2 cellular contexts compared by ENCODE assay signal in the genomic region with DNA sequence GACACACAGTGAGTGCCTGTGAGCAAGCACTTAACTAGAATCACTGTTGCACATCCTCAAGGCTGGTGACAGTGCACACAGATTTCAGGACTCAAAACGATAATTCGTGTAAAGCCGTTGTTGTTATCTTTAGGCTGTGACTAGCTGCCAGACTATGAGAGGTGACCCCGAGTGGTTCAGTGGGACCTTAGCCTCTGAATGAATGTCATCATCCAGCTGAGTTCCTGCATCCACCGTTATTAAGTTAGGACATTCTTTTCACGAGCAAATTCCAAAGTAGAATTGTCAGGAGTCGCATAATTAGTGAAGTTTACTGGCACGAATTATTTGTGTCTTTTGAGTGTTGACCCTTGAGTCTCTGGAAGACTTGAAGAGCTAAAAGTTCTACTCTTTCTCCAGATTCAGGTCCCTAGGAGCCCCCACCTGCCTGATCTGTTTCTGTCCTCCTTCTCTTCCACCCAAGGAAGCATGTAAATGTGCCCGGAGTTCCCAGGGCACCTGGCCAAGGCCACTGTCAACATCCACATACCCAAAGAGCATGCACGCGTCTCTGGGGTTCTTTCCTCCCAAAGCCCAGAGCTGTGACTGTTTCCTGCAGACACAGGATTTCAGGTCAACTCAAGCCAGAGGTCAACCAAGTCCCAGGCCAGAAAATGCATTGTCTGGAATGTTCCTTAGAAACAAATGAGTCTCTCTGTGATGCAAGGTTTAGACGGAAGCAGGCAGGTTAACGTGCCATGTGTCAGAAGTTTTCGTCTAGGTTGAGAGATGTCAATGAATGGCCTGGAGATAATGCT.
TF ChIP-seq lines count a peak whose summit lies in the region.

No MANE protein-coding gene starts in this region.

TF ChIP-seq in IMR-90, 13 proteins besides CTCF, POLR2A, EP300 and RAD21:
- no peak for TF ChIP-seq USF2 (IDR thresholded peaks at IDR 0.05; ENCODE audit: low read depth, low read length)
- no peak for TF ChIP-seq RFX5 (IDR thresholded peaks at IDR 0.05; ENCODE audit: low read depth, low read length)
- no peak for TF ChIP-seq MXI1 (IDR thresholded peaks at IDR 0.05; ENCODE audit: borderline replicate concordance, low read depth, low read length)
- no peak for TF ChIP-seq MAZ (IDR thresholded peaks at IDR 0.05; ENCODE audit: borderline replicate concordance, low read depth, low read length)
- TF ChIP-seq CEBPB (IDR thresholded peaks at IDR 0.05; ENCODE audit: low read depth, low read length) = peak; percentile 10
- TF ChIP-seq MAFK (IDR thresholded peaks at IDR 0.05; ENCODE audit: low read depth, low read length) = no peak
- TF ChIP-seq BHLHE40 (IDR thresholded peaks at IDR 0.05; ENCODE audit: low read depth, low read length) = 0 out of 2 replicates have a peak, but pooled peaks have one; percentile 10
- TF ChIP-seq, protein P1, sequence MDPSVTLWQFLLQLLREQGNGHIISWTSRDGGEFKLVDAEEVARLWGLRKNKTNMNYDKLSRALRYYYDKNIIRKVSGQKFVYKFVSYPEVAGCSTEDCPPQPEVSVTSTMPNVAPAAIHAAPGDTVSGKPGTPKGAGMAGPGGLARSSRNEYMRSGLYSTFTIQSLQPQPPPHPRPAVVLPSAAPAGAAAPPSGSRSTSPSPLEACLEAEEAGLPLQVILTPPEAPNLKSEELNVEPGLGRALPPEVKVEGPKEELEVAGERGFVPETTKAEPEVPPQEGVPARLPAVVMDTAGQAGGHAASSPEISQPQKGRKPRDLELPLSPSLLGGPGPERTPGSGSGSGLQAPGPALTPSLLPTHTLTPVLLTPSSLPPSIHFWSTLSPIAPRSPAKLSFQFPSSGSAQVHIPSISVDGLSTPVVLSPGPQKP (IDR thresholded peaks at IDR 0.05; ENCODE audit: borderline replicate concordance, low read depth, low read length) = no peak
- TF ChIP-seq FOS (IDR thresholded peaks at IDR 0.05; ENCODE audit: low read depth, low read length) = 0 out of 2 replicates have a peak, but pooled peaks have one; percentile 12
TF ChIP-seq in IMR-90: peak in this region for 3.

TF ChIP-seq in HepG2, 621 proteins besides CTCF, POLR2A, EP300 and RAD21:
- TF ChIP-seq, protein P2, sequence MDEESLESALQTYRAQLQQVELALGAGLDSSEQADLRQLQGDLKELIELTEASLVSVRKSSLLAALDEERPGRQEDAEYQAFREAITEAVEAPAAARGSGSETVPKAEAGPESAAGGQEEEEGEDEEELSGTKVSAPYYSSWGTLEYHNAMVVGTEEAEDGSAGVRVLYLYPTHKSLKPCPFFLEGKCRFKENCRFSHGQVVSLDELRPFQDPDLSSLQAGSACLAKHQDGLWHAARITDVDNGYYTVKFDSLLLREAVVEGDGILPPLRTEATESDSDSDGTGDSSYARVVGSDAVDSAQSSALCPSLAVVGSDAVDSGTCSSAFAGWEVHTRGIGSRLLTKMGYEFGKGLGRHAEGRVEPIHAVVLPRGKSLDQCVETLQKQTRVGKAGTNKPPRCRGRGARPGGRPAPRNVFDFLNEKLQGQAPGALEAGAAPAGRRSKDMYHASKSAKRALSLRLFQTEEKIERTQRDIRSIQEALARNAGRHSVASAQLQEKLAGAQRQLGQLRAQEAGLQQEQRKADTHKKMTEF (CRISPR knock-in tag; IDR thresholded peaks at IDR 0.05) = 0 out of 2 replicates have a peak, but pooled peaks have one; percentile 24
- 0 out of 2 replicates have a peak, but pooled peaks have one; percentile 16 for TF ChIP-seq ARID5B (CRISPR knock-in tag; IDR thresholded peaks at IDR 0.05)
- no peak for TF ChIP-seq ZSCAN12 (CRISPR knock-in tag; IDR thresholded peaks at IDR 0.05)
- peak; percentile 59 for TF ChIP-seq TEAD3 (CRISPR knock-in tag; optimal IDR thresholded peaks at IDR 0.05; ENCODE audit: borderline replicate concordance)
- no peak for TF ChIP-seq ZNF3 (CRISPR knock-in tag; IDR thresholded peaks at IDR 0.05)
- peak; percentile 50 for TF ChIP-seq RARA (CRISPR knock-in tag; IDR thresholded peaks at IDR 0.05)
- 0 out of 2 replicates have a peak, but pooled peaks have one; percentile 19 for TF ChIP-seq HMG20A (CRISPR knock-in tag; IDR thresholded peaks at IDR 0.05; ENCODE audit: borderline replicate concordance)
- TF ChIP-seq NR2F6 (IDR thresholded peaks at IDR 0.05) = peak; percentile 35; the same call in 1 of the 2 replicates
- TF ChIP-seq NR2F6 (CRISPR knock-in tag; IDR thresholded peaks at IDR 0.05) = 0 out of 2 replicates have a peak, but pooled peaks have one; percentile 39
- TF ChIP-seq TGIF2 (CRISPR knock-in tag; IDR thresholded peaks at IDR 0.05) = no peak
- 0 out of 2 replicates have a peak, but pooled peaks have one; percentile 40 for TF ChIP-seq MED1 (CRISPR knock-in tag; IDR thresholded peaks at IDR 0.05)
- peak; percentile 54 for TF ChIP-seq GATAD2A (CRISPR knock-in tag; IDR thresholded peaks at IDR 0.05)
- TF ChIP-seq EED (CRISPR knock-in tag; IDR thresholded peaks at IDR 0.05) = no peak
- no peak for TF ChIP-seq POLR2AphosphoS2 (IDR thresholded peaks at IDR 0.05; ENCODE audit: low read depth, low read length)
- TF ChIP-seq ZSCAN9 (CRISPR knock-in tag; IDR thresholded peaks at IDR 0.05; ENCODE audit: borderline replicate concordance) = no peak
- TF ChIP-seq AGO2 (optimal IDR thresholded peaks at IDR 0.05; ENCODE audit: low read depth, low read length) = no peak
- no peak for TF ChIP-seq FOXA1 (IDR thresholded peaks at IDR 0.05)
- peak; percentile 41; the same call in 1 of the 2 replicates for TF ChIP-seq FOXA1 (CRISPR knock-in tag; IDR thresholded peaks at IDR 0.05)
- 0 out of 2 replicates have a peak, but pooled peaks have one; percentile 14 for TF ChIP-seq MIXL1 (CRISPR knock-in tag; IDR thresholded peaks at IDR 0.05)
- peak; percentile 15; the same call in 1 of the 2 replicates for TF ChIP-seq CEBPG (CRISPR knock-in tag; IDR thresholded peaks at IDR 0.05)
- TF ChIP-seq SALL1 (CRISPR knock-in tag; IDR thresholded peaks at IDR 0.05) = peak; percentile 25; the same call in 1 of the 2 replicates
